Comparison of ENCODE assay signal across 11 cellular contexts in the genomic region with DNA sequence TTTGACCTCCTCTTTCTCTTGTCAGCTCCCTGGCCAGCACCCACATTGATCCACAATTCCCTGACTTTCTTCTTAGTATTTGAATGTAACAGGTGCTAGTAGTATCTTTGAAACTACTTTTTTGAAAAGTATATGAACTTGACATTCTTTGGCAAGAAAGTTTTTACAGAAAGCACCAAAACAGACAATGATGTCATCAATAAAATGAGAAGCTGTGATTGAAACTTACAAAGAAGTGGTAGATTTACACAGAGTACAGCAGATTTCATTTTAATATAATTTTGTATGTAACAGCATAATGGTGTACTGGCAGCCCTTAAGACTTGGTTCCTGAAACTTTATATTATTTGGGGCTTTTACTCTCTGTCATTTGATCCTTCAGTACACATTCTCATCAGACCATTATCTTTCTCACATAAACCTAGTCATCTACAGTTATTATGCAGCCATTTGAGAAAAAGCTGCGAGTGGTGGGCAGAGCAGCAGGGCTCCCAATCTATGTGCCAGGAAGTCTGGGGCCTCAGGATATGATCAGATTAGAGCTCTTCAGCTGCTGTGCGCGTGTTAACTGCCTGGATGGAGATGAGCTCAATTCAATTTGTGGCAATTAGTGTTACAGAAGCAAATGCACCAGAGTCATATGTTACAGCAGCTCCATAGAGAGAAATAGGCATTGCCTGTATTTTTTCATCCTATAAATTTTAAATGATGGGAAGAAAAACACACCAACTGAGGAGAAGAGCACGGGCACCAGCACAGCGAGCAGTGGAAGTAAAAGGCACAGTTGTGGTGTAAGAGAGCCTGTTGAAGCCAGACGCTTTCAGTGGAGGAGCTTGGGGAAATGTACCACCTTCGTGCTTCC.
A peak's percentile ranks its signal among the peaks of the same experiment; 100 is the strongest.
DNase-seq lines count a peak whose midpoint lies in the region; ATAC-seq lines count a peak whose summit lies in the region.
"Had no signal": no experiment of that assay in that cellular context is flagged by ENCODE, and none has a peak within 500 bp of the region (broad histone marks: within the 10 kb centered on the region; RNA-seq: fewer than 3 reads in every experiment).

No MANE protein-coding gene starts in this region.

- DNase-seq in COR-L47 (lab: John Stamatoyannopoulos, UW): peak; percentile 89
- DNase-seq in NCI-H1092 (lab: John Stamatoyannopoulos, UW): peak; percentile 66
- peak; percentile 87 for DNase-seq in NCI-H446 treated with DMSO at 0.1 percent for 48 hours (lab: John Stamatoyannopoulos, UW)
- peak; percentile 91 for DNase-seq in cerebellar cortex (ENCODE audit: low spot score)
- DNase-seq in Kasumi-1 (lab: John Stamatoyannopoulos, UW): no peak
- DNase-seq: dermis blood vessel endothelial cell, GF-D8, MM.1S had no signal

- ATAC-seq in GM18498 (IDR thresholded peaks at IDR 0.05; ENCODE audit: unreplicated experiment) (no peak), HG03439 (IDR thresholded peaks at IDR 0.05; ENCODE audit: unreplicated experiment) (no peak), GM18519 (IDR thresholded peaks at IDR 0.05; ENCODE audit: low FRiP score, unreplicated experiment) (no peak)

Comparison
In these comparisons a context has a peak if more than half of its experiments do, and no peak if none do; other contexts are left out.
1. DNase-seq: peak in COR-L47 (single experiment), NCI-H1092 (single experiment), NCI-H446 treated with DMSO at 0.1 percent for 48 hours (single experiment) and cerebellar cortex (single experiment); none in Kasumi-1 (0 of 2).